Comparison of ENCODE assay signal across 1 cellular context in the genomic region with DNA sequence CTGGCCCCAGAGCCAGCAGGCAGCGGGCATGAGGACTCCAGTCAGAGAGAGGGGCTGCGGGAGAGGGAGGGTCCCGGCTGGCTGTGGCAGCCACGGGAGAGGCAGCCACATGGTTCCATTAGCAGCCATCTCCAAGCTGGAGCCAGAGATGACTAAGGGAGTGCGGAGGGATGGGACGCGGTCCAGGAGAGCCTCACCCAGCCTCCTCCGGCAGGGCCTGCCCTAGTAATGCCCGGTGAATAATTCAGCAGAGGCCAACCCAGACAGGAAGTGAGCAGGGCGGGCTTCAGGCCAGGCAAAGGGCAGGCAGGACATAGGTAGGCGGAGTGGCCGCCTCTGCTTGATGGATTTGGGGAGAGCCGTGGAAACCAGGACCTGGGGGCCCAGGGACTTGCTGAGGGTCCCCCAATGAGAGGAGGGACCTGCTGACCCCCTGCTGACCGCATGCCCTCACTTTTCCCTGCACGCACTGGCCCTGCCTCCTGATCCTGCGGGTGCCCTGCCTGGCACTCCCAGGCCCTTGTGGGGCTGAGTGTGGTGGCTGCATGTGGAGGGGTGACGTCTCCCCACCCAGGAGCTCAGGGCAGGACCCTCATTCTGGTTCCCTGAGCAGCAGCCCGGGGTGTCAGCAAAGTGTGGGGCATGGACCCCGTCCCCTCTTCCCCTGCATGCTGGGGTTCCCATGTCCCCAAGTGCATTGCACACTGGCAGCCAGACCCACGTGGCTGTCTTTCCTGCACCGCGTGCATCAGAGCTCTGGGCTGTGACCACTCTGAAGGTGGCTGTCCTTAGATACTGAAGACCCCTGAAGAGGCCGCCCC.
TF ChIP-seq lines count a peak whose summit lies in the region.

No MANE protein-coding gene starts in this region.

TF ChIP-seq in H1, 55 proteins besides CTCF, POLR2A, EP300 and RAD21:
- TF ChIP-seq TCF12 (IDR thresholded peaks at IDR 0.05; ENCODE audit: low read depth, low read length) = no peak
- no peak for TF ChIP-seq SP4 (IDR thresholded peaks at IDR 0.05; ENCODE audit: low read length)
- no peak for TF ChIP-seq SIN3A (conservative IDR thresholded peaks at IDR 0.05 in 1 of 2, IDR thresholded peaks at IDR 0.05 in 1 of 2; ENCODE audit: low read depth in 1 of 2, low read length in 2 of 2)
- no peak for TF ChIP-seq HDAC6 (IDR thresholded peaks at IDR 0.05; ENCODE audit: low read depth, low read length)
- no peak for TF ChIP-seq ZNF274 (IDR thresholded peaks at IDR 0.05; ENCODE audit: borderline replicate concordance, extremely low read depth, low read length)
- TF ChIP-seq CBX8 (IDR thresholded peaks at IDR 0.05; ENCODE audit: borderline replicate concordance, low read depth, low read length) = no peak
- TF ChIP-seq SUZ12 (IDR thresholded peaks at IDR 0.05; ENCODE audit: low read length) = no peak
- TF ChIP-seq RFX5 (IDR thresholded peaks at IDR 0.05; ENCODE audit: borderline replicate concordance, low read depth, low read length) = no peak
- TF ChIP-seq SIX5 (IDR thresholded peaks at IDR 0.05; ENCODE audit: low read depth, low read length) = no peak
- TF ChIP-seq ATF3 (IDR thresholded peaks at IDR 0.05; ENCODE audit: insufficient read depth, low read depth, low read length) = no peak
- TF ChIP-seq MAX (IDR thresholded peaks at IDR 0.05) = no peak
- no peak for TF ChIP-seq USF2 (IDR thresholded peaks at IDR 0.05; ENCODE audit: low read length)
